Comparison of ENCODE assay signal across 8 cellular contexts in genomic region chr3:197713477-197713822, GRCh38. TPM values are rescaled to one million over a fixed set of nuclear protein-coding genes. Genes with fewer than 3 reads are reported as not detected.
DNase-seq lines count a peak whose midpoint lies in the region; ATAC-seq and TF ChIP-seq lines count a peak whose summit lies in the region.

No MANE protein-coding gene starts in this region.

- no peak overlapping the region for H2AFZ ChIP-seq in HCT116 (ENCODE audit: low read depth, low read length, poor library complexity, severe bottlenecking)

- CTCF ChIA-PET in Caco-2 (lab: Charles Lee) (no interaction called here), HCT116 (lab: Charles Lee) (no interaction called here)

- TF ChIP-seq CTCF in Caco-2 (IDR thresholded peaks at IDR 0.05; ENCODE audit: insufficient read depth in 1 of 2, low read depth in 1 of 2, low read length in 1 of 2, severe bottlenecking in 1 of 2, unreplicated experiment in 1 of 2), result no peak
- no peak for TF ChIP-seq CTCF in HCT116 (IDR thresholded peaks at IDR 0.05 in 2 of 3, conservative IDR thresholded peaks at IDR 0.05 in 1 of 3; ENCODE audit: borderline replicate concordance in 1 of 3, insufficient read depth in 1 of 3, low read depth in 2 of 3, low read length in 2 of 3)
- no peak for TF ChIP-seq CTCF in natural killer cell (IDR thresholded peaks at IDR 0.05)

- POLR2A ChIA-PET in Caco-2 (lab: Charles Lee) (no interaction called here), HCT116 (lab: Charles Lee) (no interaction called here)
- POLR2A ChIA-PET in activated naive CD8-positive, alpha-beta T cell treated with anti-CD3 and anti-CD28 coated beads, Interleukin-2, amount 10 ng/mL, durations not matched to agents 7 days and 5 days (lab: Charles Lee), result interaction anchor here (2.3 to 3.6 kb wide), 2 partner anchors 23 to 78 kb away, joined by 13 to 16 read pairs; partner anchors contain the start of genes LRCH3 and RUBCN

- no peaks in the 10 kb centered on the region for H3K36me3 ChIP-seq in Caco-2 (ENCODE audit: control insufficient read depth, insufficient read depth, low read length)
- H3K36me3 ChIP-seq in HCT116 (ENCODE audit: control insufficient read depth in 1 of 2, insufficient read depth in 2 of 2, low read length in 2 of 2), result no peaks in the 10 kb centered on the region; a peak in 1 of 4 replicates

- peak overlapping the region; percentile 67 for H3K9ac ChIP-seq in HCT116 (ENCODE audit: low read length)

- ATAC-seq in HCT116, result no peak
- ATAC-seq in activated naive CD8-positive, alpha-beta T cell treated with anti-CD3 and anti-CD28 coated beads, Interleukin-2, amount 10 ng/mL, durations not matched to agents 7 days and 5 days (ENCODE audit: low read depth), result no peak
- no peak for ATAC-seq in natural killer cell

- H3K27ac Mint-ChIP-seq in Caco-2 (ENCODE audit: unreplicated experiment) (peak overlapping the region; percentile 85), natural killer cell (peak overlapping the region; percentile 95 to 97)
- H3K27ac Mint-ChIP-seq in activated naive CD8-positive, alpha-beta T cell treated with anti-CD3 and anti-CD28 coated beads, Interleukin-2, amount 10 ng/mL, durations not matched to agents 7 days and 5 days, result peak overlapping the region; percentile 100

- H3K27me3 ChIP-seq in Caco-2 (replicated peaks; ENCODE audit: control insufficient read depth, insufficient read depth, low read length), result no peaks in the 10 kb centered on the region
- no peaks in the 10 kb centered on the region for H3K27me3 ChIP-seq in HCT116 (ENCODE audit: insufficient read depth, low read length)

- H3K9me3 ChIP-seq in Caco-2 (no peaks in the 10 kb centered on the region), HCT116 (ENCODE audit: control insufficient read depth in 1 of 2, insufficient read depth in 1 of 2, low read depth in 1 of 2, low read length in 2 of 2) (no peaks in the 10 kb centered on the region)

- peaks cover 15% of the 10 kb centered on the region for H3K4me1 Mint-ChIP-seq in Caco-2 (ENCODE audit: low read depth, unreplicated experiment)
- H3K4me1 Mint-ChIP-seq in activated naive CD8-positive, alpha-beta T cell treated with anti-CD3 and anti-CD28 coated beads, Interleukin-2, amount 10 ng/mL, durations not matched to agents 7 days and 5 days, result peaks cover 32% of the 10 kb centered on the region
- H3K4me1 Mint-ChIP-seq in natural killer cell, result peaks cover 16 to 24% of the 10 kb centered on the region in 2 donors

- H3K4me1 ChIP-seq in Caco-2 (peaks cover 13% of the 10 kb centered on the region; the same call in 1 of the 2 replicates), HCT116 (ENCODE audit: control insufficient read depth in 1 of 2, insufficient read depth in 2 of 2, low read length in 2 of 2) (peaks cover 38 to 76% of the 10 kb centered on the region in 2 experiments)

- no peak for TF ChIP-seq POLR2A in HCT116 (IDR thresholded peaks at IDR 0.05; ENCODE audit: borderline replicate concordance, extremely low read depth, insufficient read depth, insufficient read length)

- H3K36me3 Mint-ChIP-seq in Caco-2 (ENCODE audit: insufficient read depth, unreplicated experiment) (no peaks in the 10 kb centered on the region), natural killer cell (no peaks in the 10 kb centered on the region)
- H3K36me3 Mint-ChIP-seq in activated naive CD8-positive, alpha-beta T cell treated with anti-CD3 and anti-CD28 coated beads, Interleukin-2, amount 10 ng/mL, durations not matched to agents 7 days and 5 days, result peaks cover 36% of the 10 kb centered on the region

- H3K4me3 Mint-ChIP-seq in Caco-2 (ENCODE audit: unreplicated experiment) (no peak overlapping the region), natural killer cell (peak overlapping the region; percentile 93)
- peak overlapping the region; percentile 92 for H3K4me3 Mint-ChIP-seq in activated naive CD8-positive, alpha-beta T cell treated with anti-CD3 and anti-CD28 coated beads, Interleukin-2, amount 10 ng/mL, durations not matched to agents 7 days and 5 days

- intact Hi-C loops in Caco-2 (cut with micrococcal nuclease; ENCODE audit: unreplicated experiment) (no loop called here), HCT116 (cut with micrococcal nuclease) (loop anchor here (2.0 kb wide), 1 partner anchor 37 kb away; no protein-coding TSS in a partner anchor), natural killer cell (cut with micrococcal nuclease) (loop anchor here (5.0 kb wide), 1 partner anchor 39 kb away; no protein-coding TSS in a partner anchor)

- H3K9me2 ChIP-seq in HCT116 (ENCODE audit: insufficient read depth), result no peaks in the 10 kb centered on the region

- H3K27me3 Mint-ChIP-seq in Caco-2 (ENCODE audit: insufficient read depth, unreplicated experiment) (no peaks in the 10 kb centered on the region), natural killer cell (ENCODE audit: low read depth in 2 of 2) (no peaks in the 10 kb centered on the region)
- no peaks in the 10 kb centered on the region for H3K27me3 Mint-ChIP-seq in activated naive CD8-positive, alpha-beta T cell treated with anti-CD3 and anti-CD28 coated beads, Interleukin-2, amount 10 ng/mL, durations not matched to agents 7 days and 5 days

- no peaks in the 10 kb centered on the region for H4K20me1 ChIP-seq in HCT116 (ENCODE audit: insufficient read depth)

- BruUV-seq in Caco-2 (replicated peaks; lab: Mats Ljungman, UMichigan), result no TSS peak
- BruUV-seq in HCT116 (replicated peaks; lab: Mats Ljungman, UMichigan), result no TSS peak

- H3K27ac ChIP-seq in HCT116 (ENCODE audit: low read depth, low read length), result peak overlapping the region; percentile 94

- RAD21 ChIA-PET in HCT116 (lab: Charles Lee; ENCODE audit: low non-redundant PET in 1 of 2, low total read pairs in 2 of 2, uncharacterized antibody in 2 of 2, unreplicated experiment in 2 of 2), result no interaction called here

- peak overlapping the region; percentile 72 for H3K4me2 ChIP-seq in HCT116 (ENCODE audit: low read length)

- H3K9me3 Mint-ChIP-seq in Caco-2 (ENCODE audit: unreplicated experiment), result no peaks in the 10 kb centered on the region
- H3K9me3 Mint-ChIP-seq in activated naive CD8-positive, alpha-beta T cell treated with anti-CD3 and anti-CD28 coated beads, Interleukin-2, amount 10 ng/mL, durations not matched to agents 7 days and 5 days, result no peaks in the 10 kb centered on the region
- no peaks in the 10 kb centered on the region for H3K9me3 Mint-ChIP-seq in natural killer cell

- TF ChIP-seq RAD21 in HCT116 (IDR thresholded peaks at IDR 0.05; ENCODE audit: low read depth), result no peak

- DNase-seq in Caco-2, result no peak
- no peak for DNase-seq in HCT116 (ENCODE audit: low read depth, low spot score)
- no peak for DNase-seq in activated naive CD8-positive, alpha-beta T cell treated with anti-CD3 and anti-CD28 coated beads, Interleukin-2, amount 10 ng/mL, durations not matched to agents 7 days and 5 days
- DNase-seq in natural killer cell, result no peak
- no peak for DNase-seq in DMS79 (lab: John Stamatoyannopoulos, UW)
- DNase-seq in mesenteric fat pad (ENCODE audit: low spot score), result no peak
- no peak for DNase-seq in Kasumi-1 (lab: John Stamatoyannopoulos, UW)
- DNase-seq in NCI-H1417 (lab: John Stamatoyannopoulos, UW), result no peak

- peaks cover 19% of the 10 kb centered on the region for H3K79me2 ChIP-seq in HCT116 (ENCODE audit: insufficient read depth, low read length)

- no peak overlapping the region for H3K4me3 ChIP-seq in Caco-2 (ENCODE audit: low read depth, low read length)
- peak overlapping the region in 1 of 2 experiments; percentile 53; a peak in 2 of 4 replicates for H3K4me3 ChIP-seq in HCT116 (replicated peaks in 1 of 2; ENCODE audit: low read depth in 1 of 2, low read length in 2 of 2)

TF ChIP-seq in HCT116, 20 proteins besides CTCF, POLR2A, EP300 and RAD21 (continues in another document):
- TF ChIP-seq SRF (IDR thresholded peaks at IDR 0.05; ENCODE audit: low read depth) (no peak), ATF3 (IDR thresholded peaks at IDR 0.05) (no peak), EZH2phosphoT487 (IDR thresholded peaks at IDR 0.05; ENCODE audit: borderline replicate concordance) (no peak), REST (IDR thresholded peaks at IDR 0.05; ENCODE audit: low read depth) (no peak)

RNA-seq across cellular contexts. Expression of gene RUBCN, which starts 23.3 kb away (rescaled TPM):
- total RNA-seq in Caco-2 (2022) (10.6 and 14.5 TPM in 2 replicates), HCT116 (2021; ENCODE audit: unreplicated experiment) (21.4 TPM), natural killer cell (10 to 100 TPM; 51.2 to 58.5 (median 57.6) TPM), mesenteric fat pad (24.3 TPM)
- 11.8 and 13.4 TPM in 2 replicates for polyA plus RNA-seq in HCT116 (2012)
- 10 to 100 TPM; 55.1 to 55.8 TPM for total RNA-seq in activated naive CD8-positive, alpha-beta T cell treated with anti-CD3 and anti-CD28 coated beads, Interleukin-2, amount 10 ng/mL, durations not matched to agents 7 days and 5 days

RNA-seq across cellular contexts. Expression of gene FYTTD1, which starts 36.2 kb away (rescaled TPM):
- 39.5 and 41.6 TPM in 2 replicates for total RNA-seq in Caco-2 (2022)
- 70.7 TPM for total RNA-seq in HCT116 (2021; ENCODE audit: unreplicated experiment)
- polyA plus RNA-seq in HCT116 (2012), result 16.1 and 24.0 TPM in 2 replicates
- 10 to 100 TPM; 38.0 to 48.8 TPM for total RNA-seq in activated naive CD8-positive, alpha-beta T cell treated with anti-CD3 and anti-CD28 coated beads, Interleukin-2, amount 10 ng/mL, durations not matched to agents 7 days and 5 days
- 10 to 100 TPM; 58.0 to 75.6 (median 72.2) TPM for total RNA-seq in natural killer cell
- 66.3 TPM for total RNA-seq in mesenteric fat pad
